11 cellular contexts compared by ENCODE assay signal in genomic region chr9:95771556-95772280, GRCh38.
A peak's percentile ranks its signal among the peaks of the same experiment; 100 is the strongest.
DNase-seq lines count a peak whose midpoint lies in the region; TF ChIP-seq lines count a peak whose summit lies in the region.
"Had no signal": no experiment of that assay in that cellular context is flagged by ENCODE, and none has a peak within 500 bp of the region (broad histone marks: within the 10 kb centered on the region; RNA-seq: fewer than 3 reads in every experiment).

No MANE protein-coding gene starts in this region.

- no peak overlapping the region for H3K9ac ChIP-seq in adipocyte (ENCODE audit: low read length)
- H3K9ac ChIP-seq in trophoblast cell (ENCODE audit: low read length), result no peak overlapping the region

- intact Hi-C loops in OCI-LY7 (cut with micrococcal nuclease; ENCODE audit: unreplicated experiment), result no loop called here

- TF ChIP-seq CTCF in OCI-LY7 (conservative IDR thresholded peaks at IDR 0.05; ENCODE audit: low read length), result no peak

- no peak overlapping the region for H4K12ac ChIP-seq in trophoblast cell (ENCODE audit: low read depth, low read length)

- H2AK5ac ChIP-seq in trophoblast cell (ENCODE audit: low read length), result peak overlapping the region; percentile 60

- H3K9me3 ChIP-seq in adipocyte (ENCODE audit: control insufficient read depth, low read length), result no peaks in the 10 kb centered on the region
- no peaks in the 10 kb centered on the region for H3K9me3 ChIP-seq in trophoblast cell (ENCODE audit: insufficient read depth, low read depth, low read length)
- H3K9me3 ChIP-seq in OCI-LY7 (ENCODE audit: low read length), result no peaks in the 10 kb centered on the region

- no CpG with 5 or more reads among the region's 20 CpGs for WGBS in trophoblast cell (ENCODE audit: extremely low coverage, insufficient coverage, insufficient read length)

- peak overlapping the region; percentile 90 for H2BK12ac ChIP-seq in trophoblast cell (ENCODE audit: low read length)

- H2AFZ ChIP-seq in trophoblast cell (ENCODE audit: insufficient read depth, low read length, poor library complexity), result peak overlapping the region; percentile 39
- H2AFZ ChIP-seq in OCI-LY7 (ENCODE audit: low read length), result no peak overlapping the region

- peak overlapping the region; percentile 54 for H3K18ac ChIP-seq in trophoblast cell (ENCODE audit: low read length)

- H4K8ac ChIP-seq in trophoblast cell (ENCODE audit: low read depth, low read length), result peak overlapping the region; percentile 72

- H3K79me2 ChIP-seq in trophoblast cell (ENCODE audit: control insufficient read depth, insufficient read depth, low read length, poor library complexity), result no peaks in the 10 kb centered on the region
- no peaks in the 10 kb centered on the region for H3K79me2 ChIP-seq in OCI-LY7 (ENCODE audit: insufficient read depth, low read depth, low read length)

- H3K4ac ChIP-seq in trophoblast cell (ENCODE audit: low read depth, low read length), result peak overlapping the region; percentile 64

- peak overlapping the region; percentile 77 for H2BK5ac ChIP-seq in trophoblast cell (ENCODE audit: low read depth, low read length, poor library complexity)

- no TSS peak for BruUV-seq in OCI-LY7 (replicated peaks; lab: Mats Ljungman, UMichigan)

- POLR2A ChIA-PET in OCI-LY7 (lab: Charles Lee), result no interaction called here

- CTCF ChIA-PET in OCI-LY7 (lab: Charles Lee; ENCODE audit: unreplicated experiment), result no interaction called here

- H3K36me3 ChIP-seq in H7 (replicated peaks; ENCODE audit: control insufficient read depth, insufficient read depth, low read length) (no peaks in the 10 kb centered on the region), adipocyte (ENCODE audit: control insufficient read depth, insufficient read depth, low read length, severe bottlenecking) (no peaks in the 10 kb centered on the region), trophoblast cell (ENCODE audit: control insufficient read depth in 1 of 2, insufficient read depth in 2 of 2, low read length in 2 of 2) (no peaks in the 10 kb centered on the region), OCI-LY7 (ENCODE audit: insufficient read depth, low read length) (no peaks in the 10 kb centered on the region)

- H3K14ac ChIP-seq in trophoblast cell (ENCODE audit: low read length), result peak overlapping the region; percentile 55

- no peak overlapping the region for H3K23ac ChIP-seq in trophoblast cell (ENCODE audit: low read length)

- no peaks in the 10 kb centered on the region for H4K20me1 ChIP-seq in OCI-LY7 (ENCODE audit: insufficient read depth, low read length)

- no peak overlapping the region for H3K4me3 ChIP-seq in H7 (ENCODE audit: insufficient read depth, low read depth, low read length)
- H3K4me3 ChIP-seq in adipocyte (ENCODE audit: low read length), result peak overlapping the region; percentile 37
- no peak overlapping the region for H3K4me3 ChIP-seq in trophoblast cell (ENCODE audit: low read depth, low read length)
- no peak overlapping the region for H3K4me3 ChIP-seq in OCI-LY7 (ENCODE audit: low read depth, low read length, poor library complexity, severe bottlenecking)

- no peaks in the 10 kb centered on the region for H3K9me2 ChIP-seq in OCI-LY7 (ENCODE audit: insufficient read depth, low read length)

- H3K27ac ChIP-seq in trophoblast cell (ENCODE audit: low read depth, low read length) (peak overlapping the region; percentile 79), OCI-LY7 (ENCODE audit: low read depth, low read length, poor library complexity, severe bottlenecking) (no peak overlapping the region)

- no peaks in the 10 kb centered on the region; the same call in 1 of the 2 replicates for H3K27me3 ChIP-seq in H7 (ENCODE audit: control insufficient read depth, insufficient read depth, low read length)
- peaks cover 38% of the 10 kb centered on the region for H3K27me3 ChIP-seq in adipocyte (replicated peaks; ENCODE audit: control insufficient read depth, insufficient read depth, low read length)
- H3K27me3 ChIP-seq in trophoblast cell (ENCODE audit: insufficient read depth, low read length), result no peaks in the 10 kb centered on the region

- peak overlapping the region; percentile 88 for H2BK120ac ChIP-seq in trophoblast cell (ENCODE audit: insufficient read depth, low read length, poor library complexity)

- DNase-seq in H7, result peak; percentile 56
- DNase-seq in adipocyte (ENCODE audit: low read depth), result no peak
- peak in 26 of 51 donors; percentile 6 to 58 (median 22) for DNase-seq in hypothalamus (lab: John Stamatoyannopoulos, UW)
- no peak for DNase-seq in trophoblast cell
- no peak for DNase-seq in NCI-H524 (lab: John Stamatoyannopoulos, UW)
- DNase-seq in OCI-LY7 (ENCODE audit: low spot score), result no peak
- no peak for DNase-seq in activated CD4-positive, alpha-beta T cell treated with anti-CD3 and anti-CD28 coated beads, Interleukin-2, amount 50 U/mL, for 4 hours
- DNase-seq in NCI-H2029 treated with DMSO at 0.1 percent for 48 hours (lab: John Stamatoyannopoulos, UW), result no peak
- DNase-seq: activated CD4-positive, alpha-beta T cell treated with anti-CD3 and anti-CD28 coated beads, Interleukin-2, amount 50 U/mL, for 1 hour; NCI-H446 treated with DMSO at 0.1 percent for 48 hours; stimulated activated naive CD4-positive, alpha-beta T cell treated with Interleukin-2 at 50 U/mL for 16 hours had no signal

- H3K4me1 ChIP-seq in adipocyte (ENCODE audit: control insufficient read depth, insufficient read depth, low read length), result peaks cover 25% of the 10 kb centered on the region
- peaks cover 23 to 25% of the 10 kb centered on the region in 2 experiments for H3K4me1 ChIP-seq in trophoblast cell (ENCODE audit: control insufficient read depth in 1 of 2, insufficient read depth in 2 of 2, low read length in 2 of 2)
- no peaks in the 10 kb centered on the region for H3K4me1 ChIP-seq in OCI-LY7 (ENCODE audit: insufficient read depth, low read length, poor library complexity, severe bottlenecking)

- H4K91ac ChIP-seq in trophoblast cell (ENCODE audit: low read depth, low read length), result peak overlapping the region; percentile 95

- H3K79me1 ChIP-seq in trophoblast cell (ENCODE audit: low read length), result peaks cover 9% of the 10 kb centered on the region

- H3K4me2 ChIP-seq in trophoblast cell (ENCODE audit: low read length), result peak overlapping the region; percentile 7
- no peak overlapping the region for H3K4me2 ChIP-seq in OCI-LY7 (ENCODE audit: low read length)

Comparison
In these comparisons a context has a peak if more than half of its experiments do, and no peak if none do; other contexts are left out.
1. DNase-seq: peak in H7 (single experiment) and hypothalamus (26 of 51); none in adipocyte (single experiment), trophoblast cell (0 of 2), NCI-H524 (0 of 2), OCI-LY7 (single experiment), activated CD4-positive, alpha-beta T cell treated with anti-CD3 and anti-CD28 coated beads, Interleukin-2, amount 50 U/mL, for 4 hours (0 of 2) and NCI-H2029 treated with DMSO at 0.1 percent for 48 hours (single experiment).